ENCODE assay signal across 18 cellular contexts in genomic region chr17:21395764-21396163, GRCh38. TPM values are rescaled to one million over a fixed set of nuclear protein-coding genes. Genes with fewer than 3 reads are reported as not detected.
A peak's percentile ranks its signal among the peaks of the same experiment; 100 is the strongest.
DNase-seq lines count a peak whose midpoint lies in the region; ATAC-seq, FAIRE-seq and TF ChIP-seq lines count a peak whose summit lies in the region.
"Had no signal": no experiment of that assay in that cellular context is flagged by ENCODE, and none has a peak within 500 bp of the region (broad histone marks: within the 10 kb centered on the region; RNA-seq: fewer than 3 reads in every experiment).

No MANE protein-coding gene starts in this region.

- no peak overlapping the region for H2BK120ac ChIP-seq in neuronal stem cell (ENCODE audit: low read depth, low read length)

- no peak overlapping the region for H2BK12ac ChIP-seq in neuronal stem cell (ENCODE audit: low read length)

- H4K91ac ChIP-seq in neuronal stem cell (ENCODE audit: low read depth, low read length, poor library complexity) = no peak overlapping the region

- H3K27ac Mint-ChIP-seq in activated T-helper 17 cell treated with anti-CD3 and anti-CD28 coated beads, Interleukin-2, amount 50 U/mL, for 72 hours = peak overlapping the region; percentile 8
- H3K27ac Mint-ChIP-seq: CD4-positive, alpha-beta T cell; IgD-negative memory B cell had no signal

- H4K8ac ChIP-seq in neuronal stem cell (ENCODE audit: low read depth, low read length) = no peak overlapping the region

- H3K4me1 Mint-ChIP-seq in activated T-helper 17 cell treated with anti-CD3 and anti-CD28 coated beads, Interleukin-2, amount 50 U/mL, for 72 hours = no peaks in the 10 kb centered on the region
- H3K4me1 Mint-ChIP-seq: IgD-negative memory B cell had no signal

- H3K23ac ChIP-seq in neuronal stem cell (ENCODE audit: low read depth, low read length, poor library complexity) = no peak overlapping the region

- peak overlapping the region; percentile 63 for H2BK15ac ChIP-seq in neuronal stem cell (ENCODE audit: low read length)

- no peak for TF ChIP-seq RAD21 in HepG2 (CRISPR knock-in tag; IDR thresholded peaks at IDR 0.05)

- no peaks in the 10 kb centered on the region for H4K20me1 ChIP-seq in HepG2 (ENCODE audit: insufficient read depth, low read length)

- no peaks in the 10 kb centered on the region for H3K9me3 Mint-ChIP-seq in activated T-helper 17 cell treated with anti-CD3 and anti-CD28 coated beads, Interleukin-2, amount 50 U/mL, for 72 hours
- H3K9me3 Mint-ChIP-seq: CD4-positive, alpha-beta T cell; IgD-negative memory B cell had no signal

- no peaks in the 10 kb centered on the region for H3K36me3 ChIP-seq in HepG2 (replicated peaks in 1 of 2; ENCODE audit: control insufficient read depth in 1 of 2, insufficient read depth in 2 of 2, low read length in 2 of 2)
- H3K36me3 ChIP-seq in right lobe of liver = no peaks in the 10 kb centered on the region
- H3K36me3 ChIP-seq in neuronal stem cell (replicated peaks in 1 of 2; ENCODE audit: control insufficient read depth in 2 of 2, insufficient read depth in 2 of 2, low read length in 2 of 2) = no peaks in the 10 kb centered on the region
- H3K36me3 ChIP-seq: BE2C had no signal

- TF ChIP-seq EP300 in HepG2 (IDR thresholded peaks at IDR 0.05; ENCODE audit: low read depth in 2 of 2, low read length in 2 of 2) (no peak), HepG2 (CRISPR knock-in tag; IDR thresholded peaks at IDR 0.05; ENCODE audit: borderline replicate concordance) (no peak)

- intact Hi-C loops in HepG2 (cut with micrococcal nuclease; ENCODE audit: unreplicated experiment) (no loop called here), right lobe of liver (cut with DNase I) (no loop called here)

- H3K4me1 ChIP-seq in HepG2 (ENCODE audit: insufficient read depth, low read length) (no peaks in the 10 kb centered on the region), right lobe of liver (no peaks in the 10 kb centered on the region), neuronal stem cell (ENCODE audit: control insufficient read depth in 2 of 2, insufficient read depth in 1 of 2, low read depth in 1 of 2, low read length in 2 of 2) (peaks cover 19 to 22% of the 10 kb centered on the region in 2 donors)
- H3K4me1 ChIP-seq: BE2C, Caco-2 had no signal

- H2BK5ac ChIP-seq in neuronal stem cell (ENCODE audit: low read length) = no peak overlapping the region

- in situ Hi-C loops in HepG2 (cut with HindIII; ENCODE audit: extremely low pct_ligation_motif_present, low pct_unique_long_range_greater_than_20kb) = no loop called here

- H3K9ac ChIP-seq in HepG2 (ENCODE audit: insufficient read depth, low read depth, low read length) = no peak overlapping the region
- no peak overlapping the region for H3K9ac ChIP-seq in neuronal stem cell (ENCODE audit: low read depth, low read length, poor library complexity)

- peak overlapping the region; percentile 98 for H3K14ac ChIP-seq in neuronal stem cell (ENCODE audit: low read length)

- peak overlapping the region; percentile 72 for H2AK5ac ChIP-seq in neuronal stem cell (ENCODE audit: low read depth, low read length)

- no peak for TF ChIP-seq POLR2A in HepG2 (IDR thresholded peaks at IDR 0.05; ENCODE audit: insufficient read depth in 1 of 2, low read depth in 2 of 2, low read length in 2 of 2)
- no peak for TF ChIP-seq POLR2A in right lobe of liver (IDR thresholded peaks at IDR 0.05)

- 14% methylated on average over 1 of the region's 5 CpGs for WGBS in HepG2 (ENCODE audit: low lambda C conversion rate)
- no CpG with 5 or more reads among the region's 5 CpGs for WGBS in right lobe of liver (ENCODE audit: insufficient coverage, low coverage, low lambda C conversion rate, missing lambda C conversion rate)
- WGBS in neuronal stem cell (ENCODE audit: extremely low coverage in 2 of 2, insufficient read length in 2 of 2, insufficient replicate concordance in 1 of 2), 2 donors = no CpG with 5 or more reads among the region's 5 CpGs

- CTCF ChIA-PET in HepG2 (lab: Yijun Ruan, JAX; ENCODE audit: low intra/inter-chr PET ratio, low total read pairs) = no interaction called here

- H3K27ac ChIP-seq in HepG2 (ENCODE audit: extremely low read length, insufficient read depth, low read length) (no peak overlapping the region), right lobe of liver (no peak overlapping the region), neuronal stem cell (replicated peaks; ENCODE audit: low read length) (no peak overlapping the region)
- H3K27ac ChIP-seq: C4-2B had no signal

- no peak for DNase-seq in HepG2 (ENCODE audit: low spot score)
- no peak for DNase-seq in right lobe of liver
- DNase-seq in neuronal stem cell (ENCODE audit: low spot score) = no peak
- DNase-seq in EL = no peak
- DNase-seq in NCI-H748 treated with DMSO at 0.1 percent for 48 hours (lab: John Stamatoyannopoulos, UW) = no peak
- DNase-seq: ACHN; BE2C; Caco-2; CD4-positive, alpha-beta T cell; GF-D8; GOT3; H9; KBM-7 had no signal

- peaks cover 8% of the 10 kb centered on the region for H3K27me3 Mint-ChIP-seq in activated T-helper 17 cell treated with anti-CD3 and anti-CD28 coated beads, Interleukin-2, amount 50 U/mL, for 72 hours
- H3K27me3 Mint-ChIP-seq: CD4-positive, alpha-beta T cell had no signal

- no peaks in the 10 kb centered on the region for H3K79me2 ChIP-seq in HepG2 (ENCODE audit: insufficient read depth, low read length)

- no peaks in the 10 kb centered on the region for H3K9me3 ChIP-seq in HepG2 (ENCODE audit: low read length)
- H3K9me3 ChIP-seq in right lobe of liver = no peaks in the 10 kb centered on the region
- no peaks in the 10 kb centered on the region for H3K9me3 ChIP-seq in neuronal stem cell (replicated peaks in 1 of 2; ENCODE audit: control insufficient read depth in 2 of 2, insufficient read depth in 1 of 2, low read depth in 1 of 2, low read length in 2 of 2)
- H3K9me3 ChIP-seq: BE2C, Caco-2 had no signal

- POLR2A ChIA-PET in HepG2 (lab: Yijun Ruan, JAX) = no interaction called here

- H3K4me2 ChIP-seq in HepG2 (ENCODE audit: low read depth, low read length) (no peak overlapping the region), neuronal stem cell (ENCODE audit: insufficient read depth, low read length, poor library complexity, severe bottlenecking) (no peak overlapping the region)

- peak overlapping the region; percentile 14 for H3K18ac ChIP-seq in neuronal stem cell (ENCODE audit: low read length)

- no peak for TF ChIP-seq CTCF in HepG2 (CRISPR knock-in tag; IDR thresholded peaks at IDR 0.05)
- TF ChIP-seq CTCF in right lobe of liver (IDR thresholded peaks at IDR 0.05) = no peak

- peak overlapping the region; percentile 59 for H3K4ac ChIP-seq in neuronal stem cell (ENCODE audit: low read length)

- no peak overlapping the region for H2AFZ ChIP-seq in HepG2 (ENCODE audit: low read length)
- H2AFZ ChIP-seq in neuronal stem cell (ENCODE audit: low read length) = no peak overlapping the region

- H3K27me3 ChIP-seq in HepG2 (ENCODE audit: control insufficient read depth in 1 of 2, insufficient read depth in 2 of 2, low read length in 2 of 2) (peaks cover 1 to 40% of the 10 kb centered on the region in 2 experiments; a peak in 3 of 5 replicates), right lobe of liver (no peaks in the 10 kb centered on the region), neuronal stem cell (ENCODE audit: control insufficient read depth in 3 of 3, insufficient read depth in 3 of 3, low read depth in 1 of 3, low read length in 3 of 3) (no peaks in the 10 kb centered on the region)
- H3K27me3 ChIP-seq: BE2C had no signal

- FAIRE-seq in HepG2 (lab: Jason Lieb, UNC) = no peak
- FAIRE-seq: D721Med had no signal

- BruUV-seq in HepG2 (replicated peaks; lab: Mats Ljungman, UMichigan) = no TSS peak

- no peak overlapping the region for H3K4me3 ChIP-seq in HepG2 (replicated peaks in 1 of 3; ENCODE audit: insufficient read depth in 1 of 3, low read depth in 2 of 3, low read length in 3 of 3)
- H3K4me3 ChIP-seq in right lobe of liver = no peak overlapping the region
- H3K4me3 ChIP-seq in neuronal stem cell (ENCODE audit: low read length in 2 of 2) = no peak overlapping the region

- no peaks in the 10 kb centered on the region for H3K36me3 Mint-ChIP-seq in activated T-helper 17 cell treated with anti-CD3 and anti-CD28 coated beads, Interleukin-2, amount 50 U/mL, for 72 hours (ENCODE audit: low read depth)

- no peaks in the 10 kb centered on the region for H3K79me1 ChIP-seq in neuronal stem cell (ENCODE audit: low read depth, low read length)

- ATAC-seq in HepG2 (no peak), right lobe of liver (no peak)
- no peak for ATAC-seq in activated T-helper 17 cell treated with anti-CD3 and anti-CD28 coated beads, Interleukin-2, amount 50 U/mL, for 72 hours (replicated peaks)

- no peak overlapping the region for H3K4me3 Mint-ChIP-seq in activated T-helper 17 cell treated with anti-CD3 and anti-CD28 coated beads, Interleukin-2, amount 50 U/mL, for 72 hours
- H3K4me3 Mint-ChIP-seq: CD4-positive, alpha-beta T cell; H9; IgD-negative memory B cell had no signal

RNA-seq across cellular contexts. Expression of gene KCNJ12, which starts 19.6 kb away (rescaled TPM):
- total RNA-seq in HepG2 (2016; rRNA removed; fragmentation: Illumina TruSeq; extraction: Trizol) (not detected in 2 replicates), right lobe of liver (1 to 10 TPM in 1 of 6 experiments, under 1 TPM in 5; 0.07 to 2.2 (median 0.23) TPM)
- not detected in 2 replicates for total RNA-seq in HepG2 (2016; cell fraction: cytosol; rRNA removed; fragmentation: Illumina TruSeq; extraction: Trizol; ENCODE audit: low read depth)
- not detected in 2 replicates for total RNA-seq in HepG2 (2016; cell fraction: insoluble cytoplasmic fraction; rRNA removed; fragmentation: Illumina TruSeq; extraction: Trizol)
- not detected in 2 replicates for total RNA-seq in HepG2 (2016; cell fraction: membrane; rRNA removed; fragmentation: Illumina TruSeq; extraction: Trizol)
- not detected in 2 replicates for total RNA-seq in HepG2 (2016; cell fraction: nucleus; rRNA removed; fragmentation: Illumina TruSeq; extraction: Trizol)
- polyA plus RNA-seq in HepG2 (2011; rRNA removed) = not detected in 2 replicates
- not detected in 2 replicates for polyA plus RNA-seq in HepG2 (2011; cell fraction: cytosol; rRNA removed)
- not detected in 2 replicates for polyA plus RNA-seq in HepG2 (2011; cell fraction: nucleus; rRNA removed)
- not detected in 2 replicates for polyA plus RNA-seq in HepG2 (2012)
- polyA plus RNA-seq in HepG2 (2016; cell fraction: cytosol; fragmentation: Illumina TruSeq; extraction: Trizol; ENCODE audit: low read depth) = not detected in 2 replicates
- polyA plus RNA-seq in HepG2 (2016; cell fraction: insoluble cytoplasmic fraction; fragmentation: Illumina TruSeq; extraction: Trizol; ENCODE audit: low read depth) = not detected in 2 replicates
- polyA plus RNA-seq in HepG2 (2016; cell fraction: membrane; fragmentation: Illumina TruSeq; extraction: Trizol; ENCODE audit: low read depth) = not detected in 2 replicates
- polyA plus RNA-seq in HepG2 (2016; cell fraction: nucleus; fragmentation: Illumina TruSeq; extraction: Trizol; ENCODE audit: insufficient read depth, low read depth) = not detected in 2 replicates
- 7.5 TPM in 1 of 2 replicates, not detected in the other for polyA minus RNA-seq in HepG2 (2011; rRNA and poly(A)+ RNA removed; ENCODE audit: low replicate concordance)
- not detected in 2 replicates for polyA minus RNA-seq in HepG2 (2011; cell fraction: cytosol; rRNA and poly(A)+ RNA removed)
- polyA minus RNA-seq in HepG2 (2011; cell fraction: nucleus; rRNA and poly(A)+ RNA removed) = 0.26 TPM in 1 of 2 replicates, not detected in the other
- under 1 TPM in 1 of 2 donors, not detected in 1; 0.05 TPM for total RNA-seq in activated T-helper 17 cell treated with anti-CD3 and anti-CD28 coated beads, Interleukin-2, amount 50 U/mL, for 72 hours
- polyA plus RNA-seq in neuronal stem cell (2013, experiment 1 of 2) = 0.78 TPM
- 0.89 TPM for polyA plus RNA-seq in neuronal stem cell (2013, experiment 2 of 2)
- total RNA-seq: HT-29 had no signal
- polyA plus RNA-seq: IgD-negative memory B cell had no signal
